22 cellular contexts compared by ENCODE assay signal in the genomic region with DNA sequence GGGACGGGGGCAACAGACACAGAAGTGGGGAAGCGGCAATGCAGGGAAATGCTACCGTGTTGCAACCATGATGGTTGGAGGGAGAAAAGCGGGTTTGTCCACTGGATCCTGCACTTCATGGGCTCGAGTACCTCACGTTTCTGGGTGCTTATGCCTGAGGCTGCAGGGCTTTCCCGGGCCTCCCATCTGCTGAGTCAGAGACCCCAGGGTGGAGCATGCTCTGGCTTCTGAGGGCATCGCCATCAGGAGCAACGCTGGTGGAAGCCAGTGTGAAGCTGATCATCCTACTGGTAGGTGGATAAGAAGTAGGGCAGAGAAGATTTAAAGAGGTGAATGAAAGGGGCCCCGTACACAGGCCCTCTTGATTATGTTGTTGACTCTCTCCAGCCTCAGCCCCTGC.
"Had no signal": no experiment of that assay in that cellular context is flagged by ENCODE, and none has a peak within 500 bp of the region (broad histone marks: within the 10 kb centered on the region; RNA-seq: fewer than 3 reads in every experiment).

No MANE protein-coding gene starts in this region.

- H3K27me3 ChIP-seq: gastroesophageal sphincter, right lobe of liver, transverse colon had no signal

- ATAC-seq: gastroesophageal sphincter; left colon; left ventricle myocardium superior; natural killer cell; psoas muscle; right lobe of liver; stimulated activated naive B cell treated with anti-CD40 and anti-IgM and Interleukin-4, amounts not matched to agents 10 μg/mL and 1 μg/mL and 100 μg/mL, for 72 hours; stimulated activated naive CD8-positive, alpha-beta T cell treated with anti-CD3 and anti-CD28 coated beads, Interleukin-15, amount 100 ng/mL, for 72 hours had no signal

- DNase-seq: cortex of kidney; dorsolateral prefrontal cortex; effector CD8-positive, alpha-beta T cell; glutamatergic neuron; left colon; left ventricle myocardium superior; natural killer cell; occipital lobe; psoas muscle; retina; right lobe of liver; stimulated activated CD4-positive, alpha-beta T cell treated with anti-CD3 and anti-CD28 coated beads, Interleukin-2, amount 100 ng/mL, for 24 hours; stimulated activated CD4-positive, alpha-beta T cell treated with anti-CD3 and anti-CD28 coated beads, Interleukin-4, amount 100 ng/mL, for 4 hours; stimulated activated naive B cell treated with anti-CD40 and anti-IgM and Interleukin-4, amounts not matched to agents 10 μg/mL and 1 μg/mL and 100 μg/mL, for 72 hours; stimulated activated naive CD8-positive, alpha-beta T cell treated with anti-CD3 and anti-CD28 coated beads, Interleukin-15, amount 100 ng/mL, for 72 hours; transverse colon had no signal

- H3K4me3 Mint-ChIP-seq: central memory CD8-positive, alpha-beta T cell; natural killer cell; neural crest cell; stimulated activated naive B cell treated with anti-CD40 and anti-IgM and Interleukin-4, amounts not matched to agents 10 μg/mL and 1 μg/mL and 100 μg/mL, for 72 hours; stimulated activated naive CD8-positive, alpha-beta T cell treated with anti-CD3 and anti-CD28 coated beads, Interleukin-15, amount 100 ng/mL, for 72 hours had no signal

- H3K4me1 ChIP-seq: psoas muscle had no signal

- H3K36me3 ChIP-seq: gastroesophageal sphincter, right lobe of liver, thoracic aorta, transverse colon had no signal

- H3K9me3 ChIP-seq: right lobe of liver had no signal

- H3K4me3 ChIP-seq: gastroesophageal sphincter, lung, psoas muscle, right lobe of liver, thoracic aorta, transverse colon had no signal

- H3K27ac ChIP-seq: dorsolateral prefrontal cortex, gastroesophageal sphincter, psoas muscle, right lobe of liver, skin epidermis, thoracic aorta, transverse colon had no signal

- H3K4me1 Mint-ChIP-seq: central memory CD8-positive, alpha-beta T cell had no signal

- H3K27ac Mint-ChIP-seq: natural killer cell; stimulated activated naive B cell treated with anti-CD40 and anti-IgM and Interleukin-4, amounts not matched to agents 10 μg/mL and 1 μg/mL and 100 μg/mL, for 72 hours had no signal
